ENCODE assay signal across 8 cellular contexts in the genomic region with DNA sequence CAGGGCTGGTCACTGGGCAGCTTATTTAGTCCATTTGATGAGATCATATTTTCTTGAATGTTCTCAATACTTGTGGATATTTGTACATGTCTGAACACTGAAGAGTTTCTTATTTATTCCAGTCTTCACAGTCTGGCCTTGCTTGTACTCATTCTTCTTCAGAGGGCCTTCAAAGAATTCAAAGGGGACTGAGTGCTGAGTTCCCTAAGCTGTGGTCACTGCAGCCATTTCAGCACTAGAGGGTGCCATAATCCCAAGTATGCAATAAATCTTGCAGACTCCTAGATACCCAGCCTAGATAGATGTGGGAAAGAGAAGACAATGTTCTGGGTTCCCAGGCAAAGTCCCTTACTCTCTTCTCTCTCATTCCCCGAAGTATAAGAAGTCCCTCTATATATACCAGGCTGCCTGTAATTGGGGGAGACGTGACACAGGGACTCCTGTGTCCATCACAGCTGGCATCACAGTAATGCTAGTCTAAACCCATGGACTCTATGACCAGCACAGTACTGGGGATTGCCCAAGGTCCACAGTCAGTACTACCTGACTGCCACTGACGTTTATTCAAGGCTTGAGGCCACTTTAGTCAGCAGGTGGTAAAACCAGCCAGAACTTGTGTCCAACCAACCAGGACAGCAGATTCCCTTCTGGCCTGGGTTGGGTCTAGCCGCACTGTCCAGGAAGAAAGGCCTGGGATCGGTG. TPM values are rescaled to one million over a fixed set of nuclear protein-coding genes. Genes with fewer than 3 reads are reported as not detected.
A peak's percentile ranks its signal among the peaks of the same experiment; 100 is the strongest.
DNase-seq lines count a peak whose midpoint lies in the region; ATAC-seq, FAIRE-seq and TF ChIP-seq lines count a peak whose summit lies in the region.

No MANE protein-coding gene starts in this region.

- TF ChIP-seq CTCF in AG09309 (IDR thresholded peaks at IDR 0.05; ENCODE audit: control insufficient read depth, insufficient read depth, low read depth, low read length, missing control alignments) (peak; percentile 71), Panc1 (IDR thresholded peaks at IDR 0.05) (peak; percentile 72), epithelial cell of esophagus (IDR thresholded peaks at IDR 0.05; ENCODE audit: insufficient read depth, low read depth, low read length, missing control alignments) (peak; percentile 27), tibial nerve (IDR thresholded peaks at IDR 0.05) (no peak)

- no peak for TF ChIP-seq POLR2A in GM12891 (IDR thresholded peaks at IDR 0.05; ENCODE audit: low read depth, low read length)
- TF ChIP-seq POLR2A in tibial nerve (IDR thresholded peaks at IDR 0.05): no peak

- no peak for TF ChIP-seq EP300 in tibial nerve (IDR thresholded peaks at IDR 0.05)

- POLR2A ChIA-PET in Panc1 (lab: Charles Lee): interaction anchor here (0.6 kb wide), 2 partner anchors 180 to 207 kb away, joined by 3 to 15 read pairs; no protein-coding TSS in a partner anchor

- FAIRE-seq in GM12891 (lab: Jason Lieb, UNC): peak; percentile 41

- no peaks in the 10 kb centered on the region for H3K36me3 ChIP-seq in Panc1 (ENCODE audit: control insufficient read depth, insufficient read depth, low read length)
- H3K36me3 ChIP-seq in tibial nerve: peaks cover 0 to 55% (median 3%) of the 10 kb centered on the region in 3 donors

- H3K27me3 ChIP-seq in Panc1 (ENCODE audit: control insufficient read depth, insufficient read depth, low read length) (no peaks in the 10 kb centered on the region), tibial nerve (no peaks in the 10 kb centered on the region)

- in situ Hi-C loops in Panc1 (cut with HindIII; ENCODE audit: low pct_unique_long_range_greater_than_20kb, low sequenced_read_pairs): no loop called here

- DNase-seq in AG09309 (ENCODE audit: low read depth) (no peak), GM12891 (ENCODE audit: insufficient read length, low spot score) (no peak), Panc1 (ENCODE audit: low read depth, low spot score) (no peak), epithelial cell of esophagus (ENCODE audit: low read depth) (peak; percentile 40), T1000 (lab: John Stamatoyannopoulos, UW) (no peak), tibial nerve (ENCODE audit: low spot score in 2 of 2) (no peak)

- intact Hi-C loops in Panc1 (cut with micrococcal nuclease; ENCODE audit: unreplicated experiment): no loop called here

- no peak overlapping the region for H3K27ac ChIP-seq in Panc1 (ENCODE audit: low read length)
- no peak overlapping the region for H3K27ac ChIP-seq in tibial nerve

- WGBS in tibial nerve, 2 donors: 97 to 99% methylated on average over 3 to 5 of the region's 5 CpGs

- H3K9me3 ChIP-seq in Panc1 (ENCODE audit: control insufficient read depth, insufficient read depth, low read depth, low read length) (peaks cover 55% of the 10 kb centered on the region), tibial nerve (peaks cover under 1 to 100% (median 53%) of the 10 kb centered on the region in 4 donors)

- H3K4me3 ChIP-seq in AG09309 (ENCODE audit: control insufficient read depth, low read depth, low read length) (no peak overlapping the region), Panc1 (ENCODE audit: low read depth in 2 of 2, low read length in 2 of 2) (no peak overlapping the region), epithelial cell of esophagus (ENCODE audit: low read length) (no peak overlapping the region), tibial nerve (no peak overlapping the region)

- CTCF ChIA-PET in Panc1 (lab: Charles Lee): interaction anchor here (0.6 kb wide), 1 partner anchor 32 kb away, joined by 7 read pairs; no protein-coding TSS in a partner anchor

- peak; percentile 88 for ATAC-seq in Panc1
- no peak for ATAC-seq in GM19395 (IDR thresholded peaks at IDR 0.05; ENCODE audit: unreplicated experiment)
- no peak for ATAC-seq in GM18511 (IDR thresholded peaks at IDR 0.05; ENCODE audit: unreplicated experiment)

- BruUV-seq in Panc1 (replicated peaks; lab: Mats Ljungman, UMichigan): no TSS peak

- H3K4me1 ChIP-seq in Panc1 (ENCODE audit: control insufficient read depth, insufficient read depth, low read length): no peaks in the 10 kb centered on the region
- H3K4me1 ChIP-seq in tibial nerve: no peaks in the 10 kb centered on the region

TF ChIP-seq in GM12891, 5 proteins besides CTCF, POLR2A, EP300 and RAD21:
- no peak for TF ChIP-seq POU2F2 (IDR thresholded peaks at IDR 0.05; ENCODE audit: low read depth, low read length)

RNA-seq across cellular contexts. Expression of gene VN1R1, which starts 8.9 kb away (rescaled TPM):
- polyA plus RNA-seq in GM12891 (2012; ENCODE audit: low read depth, missing spikeins): 0.09 TPM
- total RNA-seq in Panc1 (2021; ENCODE audit: unreplicated experiment) (0.18 TPM), tibial nerve (1 to 10 TPM in 3 of 4 donors, under 1 TPM in 1; 0.60 to 2.6 (median 1.2) TPM)
- polyA plus RNA-seq in Panc1 (2012; ENCODE audit: insufficient read length): 0.11 TPM

RNA-seq across cellular contexts. Expression of gene ZNF772, which starts 11.5 kb away (rescaled TPM):
- 2.5 TPM for polyA plus RNA-seq in GM12891 (2012; ENCODE audit: low read depth, missing spikeins)
- total RNA-seq in Panc1 (2021; ENCODE audit: unreplicated experiment) (6.2 TPM), tibial nerve (10 to 100 TPM in 3 of 4 donors, 1 to 10 TPM in 1; 9.3 to 19.2 (median 13.6) TPM)
- polyA plus RNA-seq in Panc1 (2012; ENCODE audit: insufficient read length): 2.1 TPM

RNA-seq across cellular contexts. Expression of gene ZNF419, which starts 21.7 kb away (rescaled TPM):
- polyA plus RNA-seq in GM12891 (2012; ENCODE audit: low read depth, missing spikeins): 3.8 TPM
- total RNA-seq in Panc1 (2021; ENCODE audit: unreplicated experiment) (14.0 TPM), tibial nerve (10 to 100 TPM; 10.5 to 42.6 (median 16.2) TPM)
- polyA plus RNA-seq in Panc1 (2012; ENCODE audit: insufficient read length): 8.2 TPM

RNA-seq across cellular contexts. Expression of gene ZNF749, which starts 30.7 kb away (rescaled TPM):
- polyA plus RNA-seq in GM12891 (2012; ENCODE audit: low read depth, missing spikeins): 8.9 TPM
- total RNA-seq in Panc1 (2021; ENCODE audit: unreplicated experiment): 21.3 TPM
- polyA plus RNA-seq in Panc1 (2012; ENCODE audit: insufficient read length): 19.3 TPM
- total RNA-seq in tibial nerve: 1 to 10 TPM; 3.1 to 7.8 (median 4.5) TPM

RNA-seq across cellular contexts. Expression of gene ZNF773, which starts 33.9 kb away (rescaled TPM):
- polyA plus RNA-seq in GM12891 (2012; ENCODE audit: low read depth, missing spikeins): 3.2 TPM
- 10.2 TPM for total RNA-seq in Panc1 (2021; ENCODE audit: unreplicated experiment)
- polyA plus RNA-seq in Panc1 (2012; ENCODE audit: insufficient read length): 7.8 TPM
- 10 to 100 TPM in 3 of 4 donors, 1 to 10 TPM in 1; 2.6 to 31.8 (median 16.0) TPM for total RNA-seq in tibial nerve

Comparison
In these comparisons a context has a peak if more than half of its experiments do, and no peak if none do; other contexts are left out.
1. CTCF ChIP-seq: peak in AG09309 (single experiment), Panc1 (single experiment) and epithelial cell of esophagus (single experiment); none in tibial nerve (0 of 5).